In the genomic region with DNA sequence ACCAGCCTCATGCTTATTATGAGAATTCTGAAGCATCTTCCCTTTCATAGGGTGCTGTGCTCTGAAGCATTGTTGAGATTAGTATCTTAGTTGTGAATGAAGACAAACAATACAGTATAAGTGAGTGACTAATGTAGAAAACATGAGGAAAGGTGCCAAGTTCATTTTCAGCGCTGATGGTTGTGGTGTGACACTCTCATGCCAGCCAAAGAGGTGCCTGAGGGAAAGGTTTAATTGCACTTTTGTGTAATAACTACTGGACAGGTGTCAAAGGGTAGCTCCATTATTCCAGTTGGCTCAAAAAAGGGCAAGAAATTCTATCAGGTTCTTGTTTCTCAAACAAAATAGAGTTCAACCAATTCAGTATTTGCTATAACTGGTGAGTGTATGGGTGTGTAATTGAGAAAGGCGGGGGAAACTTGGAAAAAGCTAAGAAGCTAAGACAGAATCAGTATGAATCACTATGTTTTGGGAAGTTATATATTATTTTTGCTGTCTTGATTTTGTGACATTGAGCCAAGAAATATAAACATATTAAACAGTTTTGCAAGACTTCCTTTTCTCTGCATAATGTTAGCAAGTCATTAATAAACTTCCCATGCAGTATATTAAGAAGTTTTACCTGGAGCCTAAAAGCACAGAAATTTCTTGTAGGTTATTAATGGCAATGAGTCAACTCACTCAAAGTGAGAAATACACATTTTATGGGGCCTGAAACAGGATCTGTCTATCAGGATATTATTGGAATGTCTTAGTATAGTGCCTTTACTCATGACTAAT, we compare ENCODE assay signal across 11 cellular contexts. TPM values are rescaled to one million over a fixed set of nuclear protein-coding genes. Genes with fewer than 3 reads are reported as not detected.
A peak's percentile ranks its signal among the peaks of the same experiment; 100 is the strongest.
DNase-seq lines count a peak whose midpoint lies in the region; ATAC-seq and TF ChIP-seq lines count a peak whose summit lies in the region.
"Had no signal": no experiment of that assay in that cellular context is flagged by ENCODE, and none has a peak within 500 bp of the region (broad histone marks: within the 10 kb centered on the region; RNA-seq: fewer than 3 reads in every experiment).

No MANE protein-coding gene starts in this region.

- H3K4me1 Mint-ChIP-seq in GM23338: peaks cover 2% of the 10 kb centered on the region; the same call in 2 of the 3 replicates

- peak; percentile 98 for DNase-seq in NCI-H460 (ENCODE audit: extremely low read depth, low read depth)
- DNase-seq in epithelial cell of esophagus (ENCODE audit: low read depth): peak; percentile 88
- DNase-seq in sciatic nerve (ENCODE audit: low spot score): no peak
- no peak for DNase-seq in mesendoderm
- no peak for DNase-seq in GM23338 (ENCODE audit: low spot score)
- DNase-seq: lower lobe of right lung; stimulated activated CD4-positive, alpha-beta T cell treated with anti-CD3 and anti-CD28 coated beads, Interleukin-2, amount 100 ng/mL, for 24 hours had no signal

- no peak overlapping the region for H3K4me3 Mint-ChIP-seq in GM23338

- H3K79me1 ChIP-seq in mesendoderm (ENCODE audit: low read length): no peaks in the 10 kb centered on the region

- no peak overlapping the region for H2AK5ac ChIP-seq in mesendoderm (ENCODE audit: low read length)

- H3K9me3 Mint-ChIP-seq in GM23338: no peaks in the 10 kb centered on the region

- H3K79me2 ChIP-seq in mesendoderm (ENCODE audit: control insufficient read depth, insufficient read depth, low read length): no peaks in the 10 kb centered on the region
- H3K79me2 ChIP-seq in GM23338 (replicated peaks; ENCODE audit: insufficient read depth): no peaks in the 10 kb centered on the region

- no peak overlapping the region for H3K27ac Mint-ChIP-seq in GM23338

- H3K9ac ChIP-seq in mesendoderm (ENCODE audit: low read length): no peak overlapping the region

- no peak overlapping the region for H2BK120ac ChIP-seq in mesendoderm (ENCODE audit: low read depth, low read length)

- no peak overlapping the region for H2BK15ac ChIP-seq in mesendoderm (replicated peaks; ENCODE audit: low read depth)

- no peak overlapping the region for H4K5ac ChIP-seq in mesendoderm (ENCODE audit: low read length)

- H3K4me1 ChIP-seq in mesendoderm (ENCODE audit: control insufficient read depth, low read depth, low read length): no peaks in the 10 kb centered on the region
- no peaks in the 10 kb centered on the region for H3K4me1 ChIP-seq in GM23338 (ENCODE audit: insufficient read depth)
- H3K4me1 ChIP-seq: lower lobe of right lung, SJSA1 had no signal

- H4K20me1 ChIP-seq in GM23338 (replicated peaks; ENCODE audit: insufficient read depth): no peaks in the 10 kb centered on the region

- H3K36me3 Mint-ChIP-seq in GM23338 (ENCODE audit: low read depth): no peaks in the 10 kb centered on the region

- TF ChIP-seq CTCF in epithelial cell of esophagus (IDR thresholded peaks at IDR 0.05; ENCODE audit: insufficient read depth, low read depth, low read length, missing control alignments) (no peak), GM23338 (conservative IDR thresholded peaks at IDR 0.05; ENCODE audit: low read depth in 2 of 2) (no peak)

- H3K27me3 ChIP-seq in mesendoderm (ENCODE audit: insufficient read depth, low read length, poor library complexity) (no peaks in the 10 kb centered on the region), GM23338 (ENCODE audit: insufficient read depth) (no peaks in the 10 kb centered on the region)
- H3K27me3 ChIP-seq: SJSA1 had no signal

- H3K4me3 ChIP-seq in epithelial cell of esophagus (ENCODE audit: low read length): no peak overlapping the region
- no peak overlapping the region for H3K4me3 ChIP-seq in mesendoderm (ENCODE audit: low read length)
- H3K4me3 ChIP-seq in GM23338: no peak overlapping the region
- H3K4me3 ChIP-seq: lower lobe of right lung, SJSA1 had no signal

- WGBS in mesendoderm (ENCODE audit: extremely low coverage, insufficient coverage, low lambda C conversion rate): no CpG with 5 or more reads among the region's 2 CpGs

- no peak overlapping the region for H3K27ac ChIP-seq in mesendoderm (ENCODE audit: low read depth, low read length)
- no peak overlapping the region for H3K27ac ChIP-seq in GM23338 (ENCODE audit: low read depth)
- H3K27ac ChIP-seq: lower lobe of right lung, SJSA1 had no signal

- H3K4me2 ChIP-seq in mesendoderm (ENCODE audit: low read length) (no peak overlapping the region), GM23338 (no peak overlapping the region)

- H3K56ac ChIP-seq in mesendoderm (ENCODE audit: low read length): no peak overlapping the region

- no peaks in the 10 kb centered on the region for H3F3A ChIP-seq in GM23338 (replicated peaks; ENCODE audit: low read depth)

- H2BK5ac ChIP-seq in mesendoderm (ENCODE audit: low read length): no peak overlapping the region

- H3K18ac ChIP-seq in mesendoderm (ENCODE audit: low read length): no peak overlapping the region

- peak; percentile 11 for ATAC-seq in GM18870 (IDR thresholded peaks at IDR 0.05; ENCODE audit: unreplicated experiment)
- ATAC-seq in sciatic nerve: peak; percentile 24
- ATAC-seq in HG03097 (IDR thresholded peaks at IDR 0.05; ENCODE audit: low FRiP score, unreplicated experiment): no peak
- ATAC-seq in GM23338: no peak
- ATAC-seq in HG02840 (IDR thresholded peaks at IDR 0.05; ENCODE audit: low FRiP score, unreplicated experiment): no peak

- H3K23ac ChIP-seq in mesendoderm (ENCODE audit: low read length): no peak overlapping the region

- no peak overlapping the region for H2AFZ ChIP-seq in GM23338

- intact Hi-C loops in sciatic nerve (cut with DNase I): no loop called here

- no peak overlapping the region for H3K4ac ChIP-seq in mesendoderm (ENCODE audit: low read depth, low read length)

- no peaks in the 10 kb centered on the region for H3K9me2 ChIP-seq in GM23338 (ENCODE audit: insufficient read depth)

- H4K8ac ChIP-seq in mesendoderm (ENCODE audit: low read depth, low read length): no peak overlapping the region

- H3K36me3 ChIP-seq in mesendoderm (ENCODE audit: control insufficient read depth, insufficient read depth, low read length): no peaks in the 10 kb centered on the region
- H3K36me3 ChIP-seq in GM23338 (ENCODE audit: insufficient read depth): no peaks in the 10 kb centered on the region
- H3K36me3 ChIP-seq: lower lobe of right lung, SJSA1 had no signal

- H3K27me3 Mint-ChIP-seq in GM23338 (ENCODE audit: insufficient read depth, low read depth, poor library complexity): no peaks in the 10 kb centered on the region

TF ChIP-seq in GM23338, 12 proteins besides CTCF, POLR2A, EP300 and RAD21 (continues in another document):
- TF ChIP-seq ETS1 (IDR thresholded peaks at IDR 0.05) (no peak), POLR2AphosphoS5 (IDR thresholded peaks at IDR 0.05; ENCODE audit: low read depth) (no peak), EZH2 (IDR thresholded peaks at IDR 0.05; ENCODE audit: low read depth, unreplicated experiment) (no peak)

RNA-seq across cellular contexts. Expression of gene KCNK2, which starts 31.8 kb away (rescaled TPM):
- 14.7 and 16.4 TPM in 2 replicates for total RNA-seq in NCI-H460 (2014; rRNA removed; shearing (Covaris generic))
- 8.2 and 10.3 TPM in 2 replicates for polyA plus RNA-seq in NCI-H460 (2014; cell fraction: nucleus; rRNA removed)
- total RNA-seq in sciatic nerve: 18.2 TPM
- 0.21 TPM for polyA plus RNA-seq in mesendoderm (2013, experiment 1 of 2)
- 0.21 TPM for polyA plus RNA-seq in mesendoderm (2013, experiment 2 of 2)
- 0.07 and 0.23 TPM in 2 replicates for total RNA-seq in GM23338 (2014; rRNA removed; shearing (Covaris generic))
- polyA plus RNA-seq in GM23338 (2016; fragmentation: Nextera tagmentation; extraction: Ambion mirVana): 0.07 and 0.24 TPM in 2 replicates
- total RNA-seq: lower lobe of right lung, SJSA1 had no signal

Comparison
In these comparisons a context has a peak if more than half of its experiments do, and no peak if none do; other contexts are left out.
1. ATAC-seq: peak in GM18870 (single experiment) and sciatic nerve (single experiment); none in HG03097 (single experiment), GM23338 (single experiment) and HG02840 (single experiment).
2. DNase-seq: peak in NCI-H460 (single experiment) and epithelial cell of esophagus (single experiment); none in sciatic nerve (single experiment), mesendoderm (single experiment) and GM23338 (single experiment).
3. RNA of gene KCNK2, which starts 31.8 kb away (total RNA-seq): 18.2 TPM in sciatic nerve (single experiment) and 14.7 to 16.4 TPM in NCI-H460; 0.07 to 0.23 TPM in GM23338; every median in the first group is over 10 times any median in the second.